Comparison of ENCODE assay signal across 1 cellular context in the genomic region with DNA sequence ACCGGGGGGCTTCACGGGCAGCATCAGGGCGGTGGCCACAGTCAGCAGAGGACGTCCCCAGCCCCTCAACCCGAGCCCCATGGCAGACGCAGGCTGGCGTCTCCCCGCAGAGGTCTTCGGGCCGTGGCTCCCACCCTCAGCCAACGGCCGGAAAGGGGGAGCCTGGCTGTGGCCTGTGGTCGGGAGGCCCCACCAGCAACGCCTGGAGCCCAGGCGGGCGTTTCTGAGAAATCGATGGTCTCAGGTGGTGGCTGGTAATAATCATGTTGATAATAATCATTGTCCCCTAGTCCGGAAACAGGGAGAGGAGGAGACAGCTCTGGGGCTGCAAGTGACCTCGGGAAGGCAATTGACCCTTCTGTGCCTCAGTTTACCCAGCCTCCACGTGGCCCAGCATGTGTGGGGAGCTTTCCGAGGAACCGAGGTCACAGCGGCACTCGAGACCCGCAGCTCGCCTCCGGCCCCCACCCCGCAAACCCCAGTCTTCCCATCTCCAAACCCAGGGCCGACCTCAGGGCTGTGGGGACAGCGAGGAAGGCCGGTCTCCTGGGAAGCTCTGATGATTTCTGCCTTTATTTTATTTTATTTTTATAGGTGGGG.
TF ChIP-seq lines count a peak whose summit lies in the region.

A gene (minus strand): TSS at position 103 of the 600 bp plus-strand sequence. CDS start 22 bp downstream, at position 81.

TF ChIP-seq in K562, 482 proteins besides CTCF, POLR2A, EP300 and RAD21 (continued from another document):
- TF ChIP-seq, protein P1, sequence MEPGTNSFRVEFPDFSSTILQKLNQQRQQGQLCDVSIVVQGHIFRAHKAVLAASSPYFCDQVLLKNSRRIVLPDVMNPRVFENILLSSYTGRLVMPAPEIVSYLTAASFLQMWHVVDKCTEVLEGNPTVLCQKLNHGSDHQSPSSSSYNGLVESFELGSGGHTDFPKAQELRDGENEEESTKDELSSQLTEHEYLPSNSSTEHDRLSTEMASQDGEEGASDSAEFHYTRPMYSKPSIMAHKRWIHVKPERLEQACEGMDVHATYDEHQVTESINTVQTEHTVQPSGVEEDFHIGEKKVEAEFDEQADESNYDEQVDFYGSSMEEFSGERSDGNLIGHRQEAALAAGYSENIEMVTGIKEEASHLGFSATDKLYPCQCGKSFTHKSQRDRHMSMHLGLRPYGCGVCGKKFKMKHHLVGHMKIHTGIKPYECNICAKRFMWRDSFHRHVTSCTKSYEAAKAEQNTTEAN (CRISPR knock-in tag; IDR thresholded peaks at IDR 0.05): no peak
- TF ChIP-seq KLF10 (CRISPR knock-in tag; IDR thresholded peaks at IDR 0.05): no peak
- peak; percentile 55; the same call in 1 of the 2 replicates for TF ChIP-seq RNF2 (IDR thresholded peaks at IDR 0.05)
- TF ChIP-seq ZBTB17 (CRISPR knock-in tag; IDR thresholded peaks at IDR 0.05): peak; percentile 93
- no peak for TF ChIP-seq SMAD2 (IDR thresholded peaks at IDR 0.05; ENCODE audit: low read depth, low read length)
- TF ChIP-seq, protein P2, sequence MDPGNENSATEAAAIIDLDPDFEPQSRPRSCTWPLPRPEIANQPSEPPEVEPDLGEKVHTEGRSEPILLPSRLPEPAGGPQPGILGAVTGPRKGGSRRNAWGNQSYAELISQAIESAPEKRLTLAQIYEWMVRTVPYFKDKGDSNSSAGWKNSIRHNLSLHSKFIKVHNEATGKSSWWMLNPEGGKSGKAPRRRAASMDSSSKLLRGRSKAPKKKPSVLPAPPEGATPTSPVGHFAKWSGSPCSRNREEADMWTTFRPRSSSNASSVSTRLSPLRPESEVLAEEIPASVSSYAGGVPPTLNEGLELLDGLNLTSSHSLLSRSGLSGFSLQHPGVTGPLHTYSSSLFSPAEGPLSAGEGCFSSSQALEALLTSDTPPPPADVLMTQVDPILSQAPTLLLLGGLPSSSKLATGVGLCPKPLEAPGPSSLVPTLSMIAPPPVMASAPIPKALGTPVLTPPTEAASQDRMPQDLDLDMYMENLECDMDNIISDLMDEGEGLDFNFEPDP (CRISPR knock-in tag; IDR thresholded peaks at IDR 0.05): no peak
- TF ChIP-seq, protein P3, sequence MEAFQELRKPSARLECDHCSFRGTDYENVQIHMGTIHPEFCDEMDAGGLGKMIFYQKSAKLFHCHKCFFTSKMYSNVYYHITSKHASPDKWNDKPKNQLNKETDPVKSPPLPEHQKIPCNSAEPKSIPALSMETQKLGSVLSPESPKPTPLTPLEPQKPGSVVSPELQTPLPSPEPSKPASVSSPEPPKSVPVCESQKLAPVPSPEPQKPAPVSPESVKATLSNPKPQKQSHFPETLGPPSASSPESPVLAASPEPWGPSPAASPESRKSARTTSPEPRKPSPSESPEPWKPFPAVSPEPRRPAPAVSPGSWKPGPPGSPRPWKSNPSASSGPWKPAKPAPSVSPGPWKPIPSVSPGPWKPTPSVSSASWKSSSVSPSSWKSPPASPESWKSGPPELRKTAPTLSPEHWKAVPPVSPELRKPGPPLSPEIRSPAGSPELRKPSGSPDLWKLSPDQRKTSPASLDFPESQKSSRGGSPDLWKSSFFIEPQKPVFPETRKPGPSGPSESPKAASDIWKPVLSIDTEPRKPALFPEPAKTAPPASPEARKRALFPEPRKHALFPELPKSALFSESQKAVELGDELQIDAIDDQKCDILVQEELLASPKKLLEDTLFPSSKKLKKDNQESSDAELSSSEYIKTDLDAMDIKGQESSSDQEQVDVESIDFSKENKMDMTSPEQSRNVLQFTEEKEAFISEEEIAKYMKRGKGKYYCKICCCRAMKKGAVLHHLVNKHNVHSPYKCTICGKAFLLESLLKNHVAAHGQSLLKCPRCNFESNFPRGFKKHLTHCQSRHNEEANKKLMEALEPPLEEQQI (IDR thresholded peaks at IDR 0.05): no peak
- TF ChIP-seq SMARCE1 (IDR thresholded peaks at IDR 0.05): no peak
- TF ChIP-seq, protein P4, sequence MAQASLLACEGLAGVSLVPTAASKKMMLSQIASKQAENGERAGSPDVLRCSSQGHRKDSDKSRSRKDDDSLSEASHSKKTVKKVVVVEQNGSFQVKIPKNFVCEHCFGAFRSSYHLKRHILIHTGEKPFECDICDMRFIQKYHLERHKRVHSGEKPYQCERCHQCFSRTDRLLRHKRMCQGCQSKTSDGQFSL (CRISPR knock-in tag; IDR thresholded peaks at IDR 0.05): no peak
- TF ChIP-seq, protein P4 (tag; IDR thresholded peaks at IDR 0.05): no peak
- TF ChIP-seq BCOR (IDR thresholded peaks at IDR 0.05): peak; percentile 78; the same call in 1 of the 2 replicates
- TF ChIP-seq, protein P5, sequence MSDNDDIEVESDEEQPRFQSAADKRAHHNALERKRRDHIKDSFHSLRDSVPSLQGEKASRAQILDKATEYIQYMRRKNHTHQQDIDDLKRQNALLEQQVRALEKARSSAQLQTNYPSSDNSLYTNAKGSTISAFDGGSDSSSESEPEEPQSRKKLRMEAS (CRISPR knock-in tag; IDR thresholded peaks at IDR 0.05): 0 out of 2 replicates have a peak, but pooled peaks have one; percentile 11
- peak; percentile 39 for TF ChIP-seq POLR2G (IDR thresholded peaks at IDR 0.05; ENCODE audit: low read depth, low read length)
